Comparison of ENCODE assay signal across 1 cellular context in the genomic region with DNA sequence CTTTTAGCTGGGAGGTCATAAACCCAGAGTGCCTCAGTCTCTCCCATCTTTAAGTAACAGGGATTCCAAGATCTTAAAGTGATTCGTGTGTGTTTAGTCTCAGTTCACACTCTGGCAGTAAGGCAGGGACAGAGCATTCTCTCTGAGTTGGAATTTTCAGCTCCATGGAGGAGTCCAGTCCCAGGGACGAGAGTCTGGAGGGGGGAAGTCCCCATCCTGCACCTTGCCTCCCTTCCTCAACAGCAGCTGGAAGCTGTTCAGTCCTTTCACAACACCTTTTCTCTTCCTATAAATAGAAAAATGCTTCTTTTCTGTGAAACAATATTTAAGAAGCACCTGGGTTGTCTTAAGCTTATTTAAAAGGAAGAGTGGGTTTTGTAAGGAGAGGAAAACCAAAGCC.
TF ChIP-seq lines count a peak whose summit lies in the region.

No MANE protein-coding gene starts in this region.

TF ChIP-seq in H1, 55 proteins besides CTCF, POLR2A, EP300 and RAD21 (continued from another document):
- TF ChIP-seq, protein P1, sequence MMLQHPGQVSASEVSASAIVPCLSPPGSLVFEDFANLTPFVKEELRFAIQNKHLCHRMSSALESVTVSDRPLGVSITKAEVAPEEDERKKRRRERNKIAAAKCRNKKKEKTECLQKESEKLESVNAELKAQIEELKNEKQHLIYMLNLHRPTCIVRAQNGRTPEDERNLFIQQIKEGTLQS (IDR thresholded peaks at IDR 0.05; ENCODE audit: insufficient read depth, low read depth, low read length): no peak
- TF ChIP-seq, protein P2, sequence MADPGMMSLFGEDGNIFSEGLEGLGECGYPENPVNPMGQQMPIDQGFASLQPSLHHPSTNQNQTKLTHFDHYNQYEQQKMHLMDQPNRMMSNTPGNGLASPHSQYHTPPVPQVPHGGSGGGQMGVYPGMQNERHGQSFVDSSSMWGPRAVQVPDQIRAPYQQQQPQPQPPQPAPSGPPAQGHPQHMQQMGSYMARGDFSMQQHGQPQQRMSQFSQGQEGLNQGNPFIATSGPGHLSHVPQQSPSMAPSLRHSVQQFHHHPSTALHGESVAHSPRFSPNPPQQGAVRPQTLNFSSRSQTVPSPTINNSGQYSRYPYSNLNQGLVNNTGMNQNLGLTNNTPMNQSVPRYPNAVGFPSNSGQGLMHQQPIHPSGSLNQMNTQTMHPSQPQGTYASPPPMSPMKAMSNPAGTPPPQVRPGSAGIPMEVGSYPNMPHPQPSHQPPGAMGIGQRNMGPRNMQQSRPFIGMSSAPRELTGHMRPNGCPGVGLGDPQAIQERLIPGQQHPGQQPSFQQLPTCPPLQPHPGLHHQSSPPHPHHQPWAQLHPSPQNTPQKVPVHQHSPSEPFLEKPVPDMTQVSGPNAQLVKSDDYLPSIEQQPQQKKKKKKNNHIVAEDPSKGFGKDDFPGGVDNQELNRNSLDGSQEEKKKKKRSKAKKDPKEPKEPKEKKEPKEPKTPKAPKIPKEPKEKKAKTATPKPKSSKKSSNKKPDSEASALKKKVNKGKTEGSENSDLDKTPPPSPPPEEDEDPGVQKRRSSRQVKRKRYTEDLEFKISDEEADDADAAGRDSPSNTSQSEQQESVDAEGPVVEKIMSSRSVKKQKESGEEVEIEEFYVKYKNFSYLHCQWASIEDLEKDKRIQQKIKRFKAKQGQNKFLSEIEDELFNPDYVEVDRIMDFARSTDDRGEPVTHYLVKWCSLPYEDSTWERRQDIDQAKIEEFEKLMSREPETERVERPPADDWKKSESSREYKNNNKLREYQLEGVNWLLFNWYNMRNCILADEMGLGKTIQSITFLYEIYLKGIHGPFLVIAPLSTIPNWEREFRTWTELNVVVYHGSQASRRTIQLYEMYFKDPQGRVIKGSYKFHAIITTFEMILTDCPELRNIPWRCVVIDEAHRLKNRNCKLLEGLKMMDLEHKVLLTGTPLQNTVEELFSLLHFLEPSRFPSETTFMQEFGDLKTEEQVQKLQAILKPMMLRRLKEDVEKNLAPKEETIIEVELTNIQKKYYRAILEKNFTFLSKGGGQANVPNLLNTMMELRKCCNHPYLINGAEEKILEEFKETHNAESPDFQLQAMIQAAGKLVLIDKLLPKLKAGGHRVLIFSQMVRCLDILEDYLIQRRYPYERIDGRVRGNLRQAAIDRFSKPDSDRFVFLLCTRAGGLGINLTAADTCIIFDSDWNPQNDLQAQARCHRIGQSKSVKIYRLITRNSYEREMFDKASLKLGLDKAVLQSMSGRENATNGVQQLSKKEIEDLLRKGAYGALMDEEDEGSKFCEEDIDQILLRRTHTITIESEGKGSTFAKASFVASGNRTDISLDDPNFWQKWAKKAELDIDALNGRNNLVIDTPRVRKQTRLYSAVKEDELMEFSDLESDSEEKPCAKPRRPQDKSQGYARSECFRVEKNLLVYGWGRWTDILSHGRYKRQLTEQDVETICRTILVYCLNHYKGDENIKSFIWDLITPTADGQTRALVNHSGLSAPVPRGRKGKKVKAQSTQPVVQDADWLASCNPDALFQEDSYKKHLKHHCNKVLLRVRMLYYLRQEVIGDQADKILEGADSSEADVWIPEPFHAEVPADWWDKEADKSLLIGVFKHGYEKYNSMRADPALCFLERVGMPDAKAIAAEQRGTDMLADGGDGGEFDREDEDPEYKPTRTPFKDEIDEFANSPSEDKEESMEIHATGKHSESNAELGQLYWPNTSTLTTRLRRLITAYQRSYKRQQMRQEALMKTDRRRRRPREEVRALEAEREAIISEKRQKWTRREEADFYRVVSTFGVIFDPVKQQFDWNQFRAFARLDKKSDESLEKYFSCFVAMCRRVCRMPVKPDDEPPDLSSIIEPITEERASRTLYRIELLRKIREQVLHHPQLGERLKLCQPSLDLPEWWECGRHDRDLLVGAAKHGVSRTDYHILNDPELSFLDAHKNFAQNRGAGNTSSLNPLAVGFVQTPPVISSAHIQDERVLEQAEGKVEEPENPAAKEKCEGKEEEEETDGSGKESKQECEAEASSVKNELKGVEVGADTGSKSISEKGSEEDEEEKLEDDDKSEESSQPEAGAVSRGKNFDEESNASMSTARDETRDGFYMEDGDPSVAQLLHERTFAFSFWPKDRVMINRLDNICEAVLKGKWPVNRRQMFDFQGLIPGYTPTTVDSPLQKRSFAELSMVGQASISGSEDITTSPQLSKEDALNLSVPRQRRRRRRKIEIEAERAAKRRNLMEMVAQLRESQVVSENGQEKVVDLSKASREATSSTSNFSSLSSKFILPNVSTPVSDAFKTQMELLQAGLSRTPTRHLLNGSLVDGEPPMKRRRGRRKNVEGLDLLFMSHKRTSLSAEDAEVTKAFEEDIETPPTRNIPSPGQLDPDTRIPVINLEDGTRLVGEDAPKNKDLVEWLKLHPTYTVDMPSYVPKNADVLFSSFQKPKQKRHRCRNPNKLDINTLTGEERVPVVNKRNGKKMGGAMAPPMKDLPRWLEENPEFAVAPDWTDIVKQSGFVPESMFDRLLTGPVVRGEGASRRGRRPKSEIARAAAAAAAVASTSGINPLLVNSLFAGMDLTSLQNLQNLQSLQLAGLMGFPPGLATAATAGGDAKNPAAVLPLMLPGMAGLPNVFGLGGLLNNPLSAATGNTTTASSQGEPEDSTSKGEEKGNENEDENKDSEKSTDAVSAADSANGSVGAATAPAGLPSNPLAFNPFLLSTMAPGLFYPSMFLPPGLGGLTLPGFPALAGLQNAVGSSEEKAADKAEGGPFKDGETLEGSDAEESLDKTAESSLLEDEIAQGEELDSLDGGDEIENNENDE (IDR thresholded peaks at IDR 0.05; ENCODE audit: insufficient replicate concordance, low read length): no peak
- TF ChIP-seq RBBP5 (IDR thresholded peaks at IDR 0.05; ENCODE audit: borderline replicate concordance, low read depth, low read length) (no peak), POU5F1 (IDR thresholded peaks at IDR 0.05; ENCODE audit: low read depth, low read length) (no peak)
